18 cellular contexts compared by ENCODE assay signal in the genomic region with DNA sequence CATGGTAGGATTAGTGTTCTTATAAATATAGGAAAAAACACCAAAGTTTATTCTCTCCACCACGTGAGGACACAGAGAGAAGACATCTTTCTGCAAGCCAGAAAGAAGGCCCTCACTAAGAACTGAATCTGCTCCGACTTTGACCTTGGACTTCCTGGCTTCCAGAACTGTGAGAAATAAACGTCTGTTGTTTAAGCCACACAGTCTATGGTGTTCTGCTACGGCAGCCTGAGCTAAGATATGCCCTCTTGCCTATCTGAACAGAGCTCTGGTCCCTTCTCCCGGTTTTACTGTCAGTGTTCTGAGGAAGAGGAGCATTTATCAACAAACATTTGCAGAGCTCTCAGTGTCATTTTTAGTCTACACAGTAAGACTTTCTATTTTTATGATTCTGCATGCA.
DNase-seq lines count a peak whose midpoint lies in the region; ATAC-seq, FAIRE-seq and TF ChIP-seq lines count a peak whose summit lies in the region.
"Had no signal": no experiment of that assay in that cellular context is flagged by ENCODE, and none has a peak within 500 bp of the region (broad histone marks: within the 10 kb centered on the region; RNA-seq: fewer than 3 reads in every experiment).

No MANE protein-coding gene starts in this region.

- H3K9me3 ChIP-seq in PC-3 (ENCODE audit: low read length) (no peaks in the 10 kb centered on the region), pancreas (no peaks in the 10 kb centered on the region), mucosa of descending colon (no peaks in the 10 kb centered on the region)
- H3K9me3 ChIP-seq: Caco-2 had no signal

- DNase-seq in M059J (ENCODE audit: low read depth): peak; percentile 5
- no peak for DNase-seq in PC-3
- DNase-seq in pancreas: no peak
- DNase-seq in mucosa of descending colon: no peak
- no peak for DNase-seq in T-cell
- DNase-seq in stimulated activated naive B cell treated with anti-CD40 and anti-IgM and Interleukin-4, amounts not matched to agents 10 μg/mL and 1 μg/mL and 100 μg/mL, for 72 hours: no peak
- DNase-seq: Caco-2; CD4-positive, CD25-positive, alpha-beta regulatory T cell; CD8-positive, alpha-beta T cell; DMS153; DND-41; GM23248; H7; HCEC 1CT had no signal

- H3K36me3 ChIP-seq in PC-3 (ENCODE audit: low read depth, low read length) (no peaks in the 10 kb centered on the region), pancreas (no peaks in the 10 kb centered on the region), mucosa of descending colon (ENCODE audit: low read depth) (no peaks in the 10 kb centered on the region)

- H3K36me3 Mint-ChIP-seq in T-cell: no peaks in the 10 kb centered on the region
- no peaks in the 10 kb centered on the region for H3K36me3 Mint-ChIP-seq in stimulated activated naive B cell treated with anti-CD40 and anti-IgM and Interleukin-4, amounts not matched to agents 10 μg/mL and 1 μg/mL and 100 μg/mL, for 72 hours
- H3K36me3 Mint-ChIP-seq: CD4-positive, CD25-positive, alpha-beta regulatory T cell; CD8-positive, alpha-beta T cell had no signal

- no peak for FAIRE-seq in pancreas (lab: Jason Lieb, UNC)
- FAIRE-seq: G401.6, GM12892, H1 had no signal

- BruUV-seq in PC-3 (replicated peaks; lab: Mats Ljungman, UMichigan): no TSS peak

- H3K79me2 ChIP-seq in PC-3 (ENCODE audit: low read length): no peaks in the 10 kb centered on the region

- CTCF ChIA-PET in PC-3 (lab: Charles Lee) (no interaction called here), T-cell (lab: Charles Lee) (no interaction called here)

- no peaks in the 10 kb centered on the region for H3K27me3 Mint-ChIP-seq in T-cell
- no peaks in the 10 kb centered on the region for H3K27me3 Mint-ChIP-seq in stimulated activated naive B cell treated with anti-CD40 and anti-IgM and Interleukin-4, amounts not matched to agents 10 μg/mL and 1 μg/mL and 100 μg/mL, for 72 hours
- H3K27me3 Mint-ChIP-seq: CD4-positive, CD25-positive, alpha-beta regulatory T cell had no signal

- no peak overlapping the region for H3K27ac Mint-ChIP-seq in T-cell
- H3K27ac Mint-ChIP-seq in stimulated activated naive B cell treated with anti-CD40 and anti-IgM and Interleukin-4, amounts not matched to agents 10 μg/mL and 1 μg/mL and 100 μg/mL, for 72 hours: no peak overlapping the region
- H3K27ac Mint-ChIP-seq: CD4-positive, CD25-positive, alpha-beta regulatory T cell; CD8-positive, alpha-beta T cell had no signal

- POLR2A ChIA-PET in PC-3 (lab: Charles Lee; ENCODE audit: unreplicated experiment): no interaction called here
- POLR2A ChIA-PET in T-cell (lab: Charles Lee): no interaction called here

- no peak for ATAC-seq in PC-3
- ATAC-seq in pancreas: peak in 3 of 4 donors; percentile 40 to 67 (median 61)
- no peak for ATAC-seq in mucosa of descending colon
- ATAC-seq in T-cell (replicated peaks in 1 of 4): no peak
- ATAC-seq in stimulated activated naive B cell treated with anti-CD40 and anti-IgM and Interleukin-4, amounts not matched to agents 10 μg/mL and 1 μg/mL and 100 μg/mL, for 72 hours (replicated peaks): no peak
- ATAC-seq: CD8-positive, alpha-beta T cell had no signal

- H3K4me3 Mint-ChIP-seq in T-cell: no peak overlapping the region
- no peak overlapping the region for H3K4me3 Mint-ChIP-seq in stimulated activated naive B cell treated with anti-CD40 and anti-IgM and Interleukin-4, amounts not matched to agents 10 μg/mL and 1 μg/mL and 100 μg/mL, for 72 hours
- H3K4me3 Mint-ChIP-seq: CD4-positive, CD25-positive, alpha-beta regulatory T cell; CD8-positive, alpha-beta T cell had no signal

- no peaks in the 10 kb centered on the region for H3K9me3 Mint-ChIP-seq in T-cell
- peaks cover 0 to 2% of the 10 kb centered on the region in 2 donors for H3K9me3 Mint-ChIP-seq in stimulated activated naive B cell treated with anti-CD40 and anti-IgM and Interleukin-4, amounts not matched to agents 10 μg/mL and 1 μg/mL and 100 μg/mL, for 72 hours
- H3K9me3 Mint-ChIP-seq: CD4-positive, CD25-positive, alpha-beta regulatory T cell; CD8-positive, alpha-beta T cell had no signal

- no peaks in the 10 kb centered on the region for H3K9me2 ChIP-seq in PC-3 (replicated peaks; ENCODE audit: low read length)

- H3K4me1 Mint-ChIP-seq in T-cell: no peaks in the 10 kb centered on the region
- H3K4me1 Mint-ChIP-seq in stimulated activated naive B cell treated with anti-CD40 and anti-IgM and Interleukin-4, amounts not matched to agents 10 μg/mL and 1 μg/mL and 100 μg/mL, for 72 hours: no peaks in the 10 kb centered on the region
- H3K4me1 Mint-ChIP-seq: CD4-positive, CD25-positive, alpha-beta regulatory T cell had no signal

- H3K4me3 ChIP-seq in PC-3 (ENCODE audit: low read length) (no peak overlapping the region), pancreas (no peak overlapping the region), mucosa of descending colon (no peak overlapping the region)
- H3K4me3 ChIP-seq: GM23248 had no signal

- intact Hi-C loops in PC-3 (cut with micrococcal nuclease) (no loop called here), pancreas (cut with DNase I) (no loop called here), mucosa of descending colon (cut with DNase I, micrococcal nuclease) (no loop called here)

- no peak for TF ChIP-seq CTCF in PC-3 (conservative IDR thresholded peaks at IDR 0.05; ENCODE audit: low read depth, low read length)
- no peak for TF ChIP-seq CTCF in pancreas (IDR thresholded peaks at IDR 0.05)
- no peak for TF ChIP-seq CTCF in mucosa of descending colon (IDR thresholded peaks at IDR 0.05)

- no peaks in the 10 kb centered on the region for H3K27me3 ChIP-seq in PC-3 (ENCODE audit: low read length)
- H3K27me3 ChIP-seq in pancreas: no peaks in the 10 kb centered on the region

- no peak overlapping the region for H3K9ac ChIP-seq in PC-3 (ENCODE audit: low read length)
- H3K9ac ChIP-seq: GM23248 had no signal

- H3F3A ChIP-seq in PC-3 (ENCODE audit: low read length, unreplicated experiment): no peaks in the 10 kb centered on the region

- 0 out of 2 replicates have a peak overlapping the region, but pooled peaks have one; percentile 26 for H2AFZ ChIP-seq in PC-3 (ENCODE audit: low read length)
- H2AFZ ChIP-seq: GM23248 had no signal

- H3K4me2 ChIP-seq in PC-3 (ENCODE audit: low read length): no peak overlapping the region

- H4K20me1 ChIP-seq in PC-3 (ENCODE audit: low read length): no peaks in the 10 kb centered on the region

- WGBS in pancreas, 2 donors: 24 to 30% methylated on average over 5 of the region's 5 CpGs

- H3K4me1 ChIP-seq in PC-3 (ENCODE audit: insufficient read depth, low read length): no peaks in the 10 kb centered on the region
- H3K4me1 ChIP-seq in pancreas: no peaks in the 10 kb centered on the region
- H3K4me1 ChIP-seq in mucosa of descending colon (ENCODE audit: low read depth): no peaks in the 10 kb centered on the region
- H3K4me1 ChIP-seq: Caco-2 had no signal

- H3K27ac ChIP-seq in PC-3 (ENCODE audit: low read length) (no peak overlapping the region), pancreas (no peak overlapping the region)
- H3K27ac ChIP-seq: C4-2B, GM23248 had no signal

Comparison
In these comparisons a context has a peak if more than half of its experiments do, and no peak if none do; other contexts are left out.
1. ATAC-seq: peak in pancreas (3 of 4); none in PC-3 (single experiment), mucosa of descending colon (single experiment), T-cell (0 of 4) and stimulated activated naive B cell treated with anti-CD40 and anti-IgM and Interleukin-4, amounts not matched to agents 10 μg/mL and 1 μg/mL and 100 μg/mL, for 72 hours (0 of 2).